9 cellular contexts compared by ENCODE assay signal in the genomic region with DNA sequence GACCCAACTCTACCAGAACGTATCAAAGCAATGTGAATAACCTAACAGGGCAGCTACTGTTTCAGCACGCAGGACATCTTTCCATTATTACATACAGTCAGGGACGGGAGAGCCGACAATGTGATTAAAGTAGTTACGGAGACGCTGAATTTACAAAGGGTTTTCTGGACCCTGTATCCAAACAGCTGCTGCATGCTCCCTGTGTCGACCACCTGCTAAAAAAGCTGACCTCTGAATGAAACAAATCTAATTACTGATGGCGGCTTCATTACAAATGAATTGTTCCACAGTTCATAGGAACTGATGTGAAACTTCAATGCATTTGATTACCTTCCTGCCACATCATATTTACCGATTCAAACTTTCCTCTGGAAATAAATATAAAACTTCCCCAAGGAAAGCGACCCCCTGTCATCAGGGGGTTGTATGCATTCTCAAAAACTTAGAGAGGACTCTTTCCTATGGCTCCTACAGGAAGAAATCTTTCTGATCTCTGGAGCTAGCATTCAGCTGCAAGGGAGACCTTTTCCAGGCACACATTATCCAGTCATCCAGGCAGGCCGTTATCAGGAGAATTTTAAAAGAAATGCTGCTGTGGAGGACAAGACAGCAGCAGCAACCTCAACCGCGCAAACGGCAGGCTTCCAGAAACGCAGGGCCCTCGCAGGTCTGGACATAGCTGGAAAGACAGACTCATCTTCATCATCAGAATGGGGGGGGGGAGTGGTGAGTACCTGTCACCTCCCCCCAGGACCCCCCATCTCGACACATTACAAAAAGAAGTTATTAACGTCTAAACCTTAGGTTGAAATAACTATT. TPM values are rescaled to one million over a fixed set of nuclear protein-coding genes. Genes with fewer than 3 reads are reported as not detected.
DNase-seq lines count a peak whose midpoint lies in the region; ATAC-seq and TF ChIP-seq lines count a peak whose summit lies in the region.
"Had no signal": no experiment of that assay in that cellular context is flagged by ENCODE, and none has a peak within 500 bp of the region (broad histone marks: within the 10 kb centered on the region; RNA-seq: fewer than 3 reads in every experiment).

No MANE protein-coding gene starts in this region.

- no peak for ATAC-seq in right cardiac atrium
- ATAC-seq in gastrocnemius medialis, result no peak
- ATAC-seq in HG02588 (IDR thresholded peaks at IDR 0.05; ENCODE audit: unreplicated experiment), result no peak

- TF ChIP-seq POLR2A in gastrocnemius medialis (IDR thresholded peaks at IDR 0.05), result no peak

- H3K9me3 ChIP-seq in right cardiac atrium (ENCODE audit: control insufficient read depth, low read length) (no peaks in the 10 kb centered on the region), gastrocnemius medialis (no peaks in the 10 kb centered on the region)

- H3K4me1 ChIP-seq in right cardiac atrium (ENCODE audit: control insufficient read depth, insufficient read depth, low read length), result peaks cover 2% of the 10 kb centered on the region
- peaks cover 14 to 25% of the 10 kb centered on the region in 2 donors for H3K4me1 ChIP-seq in gastrocnemius medialis

- H3K27ac ChIP-seq in VCaP (peak overlapping the region; percentile 91), right cardiac atrium (ENCODE audit: low read length) (no peak overlapping the region), gastrocnemius medialis (peak overlapping the region; percentile 36 to 80 (median 60))
- H3K27ac ChIP-seq: SJSA1 had no signal

- H3K4me3 ChIP-seq in right cardiac atrium (ENCODE audit: low read length), result peak overlapping the region; percentile 88
- peak overlapping the region; percentile 60 to 72 (median 68) for H3K4me3 ChIP-seq in gastrocnemius medialis

- H3K36me3 ChIP-seq in gastrocnemius medialis, result no peaks in the 10 kb centered on the region
- H3K36me3 ChIP-seq: SJSA1 had no signal

- WGBS in right cardiac atrium, result 32% methylated on average over 18 of the region's 18 CpGs

- H3K27me3 ChIP-seq in right cardiac atrium (ENCODE audit: control insufficient read depth, insufficient read depth) (no peaks in the 10 kb centered on the region), gastrocnemius medialis (no peaks in the 10 kb centered on the region)

- no peak for TF ChIP-seq CTCF in VCaP (conservative IDR thresholded peaks at IDR 0.05)
- no peak for TF ChIP-seq CTCF in gastrocnemius medialis (IDR thresholded peaks at IDR 0.05 in 4 of 5, conservative IDR thresholded peaks at IDR 0.05 in 1 of 5)

- DNase-seq in ELR (ENCODE audit: low read depth) (peak; percentile 52), right cardiac atrium (peak in 1 of 3 donors; percentile 17), gastrocnemius medialis (no peak), NCI-H2029 (lab: John Stamatoyannopoulos, UW) (no peak), AG20443 (ENCODE audit: low spot score) (no peak)
- no peak for DNase-seq in stimulated activated CD4-positive, alpha-beta T cell treated with anti-CD3 and anti-CD28 coated beads, Interleukin-4, amount 100 ng/mL, for 24 hours

- in situ Hi-C loops in gastrocnemius medialis (cut with MboI; ENCODE audit: low sequenced_read_pairs in 4 of 4), result loop anchor here (25.0 kb wide), 2 partner anchors 1120 to 1970 kb away; no protein-coding TSS in a partner anchor

- intact Hi-C loops in right cardiac atrium (cut with DNase I), result loop anchor here in 2 of 4 donors (10.0 kb wide), 2 partner anchors 592 to 1958 kb away; no protein-coding TSS in a partner anchor
- intact Hi-C loops in gastrocnemius medialis (cut with DNase I; ENCODE audit: low total_unique reads), result loop anchor here (2.0 to 10.0 kb wide), 2 partner anchors 592 to 1962 kb away; no protein-coding TSS in a partner anchor

RNA-seq across cellular contexts. Expression of a gene that starts 3.1 kb away (rescaled TPM):
- total RNA-seq in right cardiac atrium (10 to 100 TPM in 3 of 4 donors, 1 to 10 TPM in 1; 9.6 to 19.4 (median 14.6) TPM), gastrocnemius medialis (1 to 10 TPM; 5.7 to 9.3 (median 6.1) TPM)
- polyA plus RNA-seq in right cardiac atrium, result 10.7 TPM

RNA-seq across cellular contexts. Expression of a gene that starts 35.6 kb away (rescaled TPM):
- total RNA-seq in right cardiac atrium, result 10 to 100 TPM; 44.2 to 63.0 (median 47.3) TPM
- 49.9 TPM for polyA plus RNA-seq in right cardiac atrium
- total RNA-seq in gastrocnemius medialis, result 10 to 100 TPM; 10.0 to 41.1 (median 12.9) TPM
